ENCODE assay signal across 8 cellular contexts in the genomic region with DNA sequence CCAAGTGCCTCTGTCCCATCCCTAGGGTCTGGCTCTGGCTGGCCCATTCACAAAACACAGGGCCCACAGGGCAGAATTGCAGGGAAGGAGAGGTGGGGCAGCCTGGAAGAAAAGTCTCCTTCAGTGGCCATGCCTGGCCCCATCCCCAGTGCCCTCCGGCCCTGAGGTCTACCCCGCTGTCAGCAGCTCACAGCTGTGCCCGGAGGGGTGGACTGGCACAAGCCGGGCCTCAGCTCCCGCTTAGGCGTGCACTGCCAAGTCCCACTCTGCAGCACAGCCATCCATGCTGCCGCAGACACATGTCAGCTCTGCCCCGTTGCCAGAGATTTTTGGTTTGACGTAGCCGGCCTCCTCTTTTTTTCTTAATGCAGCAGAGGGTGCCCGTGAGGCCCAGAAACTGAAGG. TPM values are rescaled to one million over a fixed set of nuclear protein-coding genes. Genes with fewer than 3 reads are reported as not detected.
A peak's percentile ranks its signal among the peaks of the same experiment; 100 is the strongest.
DNase-seq lines count a peak whose midpoint lies in the region; ATAC-seq and TF ChIP-seq lines count a peak whose summit lies in the region.

No MANE protein-coding gene starts in this region.

- no peaks in the 10 kb centered on the region for H3K36me3 ChIP-seq in H7 (replicated peaks; ENCODE audit: control insufficient read depth, insufficient read depth, low read length)

- peak; percentile 71 for DNase-seq in H7
- peak; percentile 34 for DNase-seq in RWPE1 (ENCODE audit: low spot score)
- DNase-seq in Right ventricle myocardium superior, result peak; percentile 91
- DNase-seq in renal cortical epithelial cell (ENCODE audit: low read depth), result peak; percentile 31
- no peak for DNase-seq in SHP77 treated with DMSO at 0.1 percent for 48 hours (lab: John Stamatoyannopoulos, UW)
- DNase-seq in stimulated activated CD4-positive, alpha-beta T cell treated with anti-CD3 and anti-CD28 coated beads, Interleukin-4, amount 100 ng/mL, for 24 hours, result no peak
- DNase-seq in T1000 (lab: John Stamatoyannopoulos, UW), result no peak
- DNase-seq in activated CD4-positive, CD25-positive, alpha-beta regulatory T cell treated with anti-CD3 and anti-CD28 coated beads, Interleukin-2, amount 50 U/mL, for 72 hours, result no peak

- no peak for TF ChIP-seq CTCF in RWPE1 (conservative IDR thresholded peaks at IDR 0.05; ENCODE audit: low read depth)

- CTCF ChIA-PET in RWPE1 (lab: Yijun Ruan, JAX), result interaction anchor here (0.6 to 2.5 kb wide), 5 partner anchors 9 to 54 kb away, joined by 3 to 23 read pairs (median 3); no protein-coding TSS in a partner anchor

- peak; percentile 96 for ATAC-seq in Right ventricle myocardium superior (ENCODE audit: poor library complexity)

- intact Hi-C loops in Right ventricle myocardium superior (cut with DNase I), result no loop called here

- H3K27me3 ChIP-seq in H7 (ENCODE audit: control insufficient read depth, insufficient read depth, low read length), result peaks cover 11% of the 10 kb centered on the region

- POLR2A ChIA-PET in RWPE1 (lab: Yijun Ruan, JAX; ENCODE audit: low non-redundant PET), result no interaction called here

- H3K27ac ChIP-seq in RWPE1, result peak overlapping the region; percentile 10; the same call in 1 of the 2 replicates

- H3K4me3 ChIP-seq in H7 (ENCODE audit: insufficient read depth, low read depth, low read length), result peak overlapping the region; percentile 8; the same call in 1 of the 2 replicates

RNA-seq across cellular contexts. Expression of gene SCN2B, which starts 3.9 kb away (rescaled TPM):
- total RNA-seq in H7 (2014; rRNA removed; shearing (Covaris generic)), result 0.03 and 0.07 TPM in 2 replicates
- 17.6 TPM for total RNA-seq in Right ventricle myocardium superior
- total RNA-seq in renal cortical epithelial cell, result 0.35 and 1.2 TPM in 2 replicates

RNA-seq across cellular contexts. Expression of gene SCN4B, which starts 27.7 kb away (rescaled TPM):
- total RNA-seq in H7 (2014; rRNA removed; shearing (Covaris generic)), result 0.74 and 1.0 TPM in 2 replicates
- total RNA-seq in Right ventricle myocardium superior (12.0 TPM), renal cortical epithelial cell (0.15 and 0.35 TPM in 2 replicates)

RNA-seq across cellular contexts. Expression of gene JAML, which starts 44.5 kb away (rescaled TPM):
- total RNA-seq in H7 (2014; rRNA removed; shearing (Covaris generic)), result not detected in 2 replicates
- total RNA-seq in Right ventricle myocardium superior (2.7 TPM), renal cortical epithelial cell (not detected in 2 replicates)

Comparison
In these comparisons a context has a peak if more than half of its experiments do, and no peak if none do; other contexts are left out.
1. DNase-seq: peak in H7 (single experiment), RWPE1 (single experiment), Right ventricle myocardium superior (single experiment) and renal cortical epithelial cell (single experiment); none in SHP77 treated with DMSO at 0.1 percent for 48 hours (single experiment), stimulated activated CD4-positive, alpha-beta T cell treated with anti-CD3 and anti-CD28 coated beads, Interleukin-4, amount 100 ng/mL, for 24 hours (single experiment), T1000 (single experiment) and activated CD4-positive, CD25-positive, alpha-beta regulatory T cell treated with anti-CD3 and anti-CD28 coated beads, Interleukin-2, amount 50 U/mL, for 72 hours (single experiment).